In genomic region chr1:207440634-207441033, GRCh38 we compare ENCODE assay signal across 1 cellular context.
TF ChIP-seq lines count a peak whose summit lies in the region.

No MANE protein-coding gene starts in this region.

TF ChIP-seq in K562, 482 proteins besides CTCF, POLR2A, EP300 and RAD21 (continued from another document):
- TF ChIP-seq MAZ (CRISPR knock-in tag; conservative IDR thresholded peaks at IDR 0.05 in 1 of 2, IDR thresholded peaks at IDR 0.05 in 1 of 2) (no peak), ZBTB49 (CRISPR knock-in tag; IDR thresholded peaks at IDR 0.05; ENCODE audit: borderline replicate concordance) (no peak), PPARD (CRISPR knock-in tag; IDR thresholded peaks at IDR 0.05) (no peak), HCFC1 (IDR thresholded peaks at IDR 0.05; ENCODE audit: low read depth, low read length) (no peak), CAMTA2 (CRISPR knock-in tag; conservative IDR thresholded peaks at IDR 0.05) (no peak), SREBF1 (IDR thresholded peaks at IDR 0.05; ENCODE audit: borderline replicate concordance, low read depth, low read length) (no peak), RBM14 (IDR thresholded peaks at IDR 0.05; ENCODE audit: borderline replicate concordance, insufficient read depth, low read depth, low read length) (no peak)
- TF ChIP-seq, protein P1, sequence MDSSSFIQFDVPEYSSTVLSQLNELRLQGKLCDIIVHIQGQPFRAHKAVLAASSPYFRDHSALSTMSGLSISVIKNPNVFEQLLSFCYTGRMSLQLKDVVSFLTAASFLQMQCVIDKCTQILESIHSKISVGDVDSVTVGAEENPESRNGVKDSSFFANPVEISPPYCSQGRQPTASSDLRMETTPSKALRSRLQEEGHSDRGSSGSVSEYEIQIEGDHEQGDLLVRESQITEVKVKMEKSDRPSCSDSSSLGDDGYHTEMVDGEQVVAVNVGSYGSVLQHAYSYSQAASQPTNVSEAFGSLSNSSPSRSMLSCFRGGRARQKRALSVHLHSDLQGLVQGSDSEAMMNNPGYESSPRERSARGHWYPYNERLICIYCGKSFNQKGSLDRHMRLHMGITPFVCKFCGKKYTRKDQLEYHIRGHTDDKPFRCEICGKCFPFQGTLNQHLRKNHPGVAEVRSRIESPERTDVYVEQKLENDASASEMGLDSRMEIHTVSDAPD (CRISPR knock-in tag; IDR thresholded peaks at IDR 0.05): no peak
